8 cellular contexts compared by ENCODE assay signal in genomic region chr15:67542462-67543347, GRCh38. TPM values are rescaled to one million over a fixed set of nuclear protein-coding genes. Genes with fewer than 3 reads are reported as not detected.
DNase-seq lines count a peak whose midpoint lies in the region; ATAC-seq and TF ChIP-seq lines count a peak whose summit lies in the region.

MAP2K5 (plus strand) TSS chr15:67542703; CDS start chr15:67543336, 633 bp downstream.

- WGBS in right cardiac atrium: under 1% methylated on average over 82 of the region's 88 CpGs

- peak; percentile 76 for ATAC-seq in CD4-positive, alpha-beta T cell (ENCODE audit: poor library complexity)
- peak; percentile 47 for ATAC-seq in GM21723 (IDR thresholded peaks at IDR 0.05; ENCODE audit: unreplicated experiment)
- peak; percentile 87 for ATAC-seq in T-helper 17 cell
- ATAC-seq in right cardiac atrium: peak; percentile 95 to 97

- TF ChIP-seq POLR2A in NB4 (IDR thresholded peaks at IDR 0.05; ENCODE audit: extremely low read depth, insufficient read length): peak; percentile 91

- peaks cover 5% of the 10 kb centered on the region for H3K4me1 ChIP-seq in right cardiac atrium (ENCODE audit: control insufficient read depth, insufficient read depth, low read length)

- peaks cover 58% of the 10 kb centered on the region for H3K4me1 Mint-ChIP-seq in CD4-positive, alpha-beta T cell (ENCODE audit: low read depth)
- peaks cover 32% of the 10 kb centered on the region for H3K4me1 Mint-ChIP-seq in T-helper 17 cell

- peak within 1 kb of the TSS; percentile 74 for H3K27ac ChIP-seq in CD4-positive, alpha-beta T cell (ENCODE audit: low read depth, low read length)
- H3K27ac ChIP-seq in right cardiac atrium (ENCODE audit: low read length): peak within 1 kb of the TSS; percentile 89

- peak within 1 kb of the TSS; percentile 92 for H3K4me3 ChIP-seq in NB4 (ENCODE audit: low read depth, low read length)
- peak within 1 kb of the TSS; percentile 95 for H3K4me3 ChIP-seq in right cardiac atrium (ENCODE audit: low read length)

- DNase-seq in CD4-positive, alpha-beta T cell: peak; percentile 73 to 86 (median 76)
- DNase-seq in NB4 (ENCODE audit: low read depth) (peak; percentile 87), T-helper 17 cell (peak; percentile 76 to 80 (median 78)), amniotic stem cell (lab: John Stamatoyannopoulos, UW) (peak; percentile 25), right cardiac atrium (peak; percentile 89 to 97 (median 95)), pulmonary artery endothelial cell (ENCODE audit: low read depth, low spot score) (peak; percentile 17), ureter (ENCODE audit: low spot score) (peak; percentile 89)

- TF ChIP-seq CTCF in CD4-positive, alpha-beta T cell (IDR thresholded peaks at IDR 0.05): no peak
- TF ChIP-seq CTCF in NB4 (IDR thresholded peaks at IDR 0.05; ENCODE audit: low read depth, low read length): no peak

- H3K9me3 ChIP-seq in CD4-positive, alpha-beta T cell (ENCODE audit: control insufficient read depth, low read length): no peaks in the 10 kb centered on the region
- H3K9me3 ChIP-seq in T-helper 17 cell (ENCODE audit: control insufficient read depth, low read length, poor library complexity, severe bottlenecking): no peaks in the 10 kb centered on the region
- H3K9me3 ChIP-seq in right cardiac atrium (ENCODE audit: control insufficient read depth, low read length): no peaks in the 10 kb centered on the region

- no peaks in the 10 kb centered on the region for H3K9me3 Mint-ChIP-seq in CD4-positive, alpha-beta T cell

- H3K27ac Mint-ChIP-seq in CD4-positive, alpha-beta T cell: peak within 1 kb of the TSS; percentile 99
- H3K27ac Mint-ChIP-seq in T-helper 17 cell: peak within 1 kb of the TSS; percentile 97

- no peaks in the 10 kb centered on the region for H3K27me3 ChIP-seq in CD4-positive, alpha-beta T cell (ENCODE audit: control insufficient read depth, insufficient read depth, low read length)
- no peaks in the 10 kb centered on the region for H3K27me3 ChIP-seq in right cardiac atrium (ENCODE audit: control insufficient read depth, insufficient read depth)

- POLR2A ChIA-PET in CD4-positive, alpha-beta T cell (lab: Charles Lee): interaction anchor here (0.7 to 3.0 kb wide), 15 partner anchors 11 to 1910 kb away, joined by 3 to 72 read pairs (median 3); partner anchors contain the start of genes C15orf61, PIAS1, RNU6-1 and RPLP1

- H3K36me3 Mint-ChIP-seq in CD4-positive, alpha-beta T cell (ENCODE audit: low read depth): peaks cover 27% of the 10 kb centered on the region
- H3K36me3 Mint-ChIP-seq in T-helper 17 cell (ENCODE audit: low read depth): no peaks in the 10 kb centered on the region

- H3K4me3 Mint-ChIP-seq in CD4-positive, alpha-beta T cell: peak within 1 kb of the TSS; percentile 93
- peak within 1 kb of the TSS; percentile 95 for H3K4me3 Mint-ChIP-seq in T-helper 17 cell

- H3K27me3 Mint-ChIP-seq in CD4-positive, alpha-beta T cell: no peaks in the 10 kb centered on the region
- no peaks in the 10 kb centered on the region for H3K27me3 Mint-ChIP-seq in T-helper 17 cell

- CTCF ChIA-PET in CD4-positive, alpha-beta T cell (lab: Charles Lee): interaction anchor here (0.8 to 1.3 kb wide), 4 partner anchors 19 to 299 kb away, joined by 3 to 5 read pairs (median 4); no protein-coding TSS in a partner anchor

- intact Hi-C loops in CD4-positive, alpha-beta T cell (cut with DNase I, micrococcal nuclease): loop anchor here (1.0 to 10.0 kb wide), 6 partner anchors 21 to 734 kb away; partner anchors contain the start of genes C15orf61 (in 2 of the 2), AAGAB (in 1 of the 2), FEM1B (in 1 of the 2) and IQCH (in 1 of the 2)
- intact Hi-C loops in right cardiac atrium (cut with DNase I): loop anchor here in 1 of 4 donors (10.0 kb wide), 1 partner anchor 292 kb away; no protein-coding TSS in a partner anchor

RNA-seq across cellular contexts. Expression of gene MAP2K5, which starts in this region (rescaled TPM):
- total RNA-seq in CD4-positive, alpha-beta T cell: 10 to 100 TPM; 22.2 to 27.9 TPM
- total RNA-seq in T-helper 17 cell (10 to 100 TPM; 27.1 to 30.4 TPM), right cardiac atrium (10 to 100 TPM; 12.5 to 16.6 (median 15.4) TPM), pulmonary artery endothelial cell (4.1 and 4.4 TPM in 2 replicates), ureter (31.1 TPM)
- 9.0 TPM for polyA plus RNA-seq in right cardiac atrium

Comparison
In these comparisons a context has a peak if more than half of its experiments do, and no peak if none do; other contexts are left out.
1. Peak in every context shown above with its lines: DNase-seq, ATAC-seq, H3K4me3 ChIP-seq and H3K27ac ChIP-seq.
2. DNase-seq: peak in every context shown above with its lines; median percentile 95 in right cardiac atrium; 89 in ureter; 87 in NB4; 78 in T-helper 17 cell; 76 in CD4-positive, alpha-beta T cell; 25 in amniotic stem cell; 17 in pulmonary artery endothelial cell.